In genomic region chr2:64204006-64204632, GRCh38 we compare ENCODE assay signal across 8 cellular contexts. TPM values are rescaled to one million over a fixed set of nuclear protein-coding genes. Genes with fewer than 3 reads are reported as not detected.
A peak's percentile ranks its signal among the peaks of the same experiment; 100 is the strongest.
DNase-seq lines count a peak whose midpoint lies in the region; ATAC-seq and TF ChIP-seq lines count a peak whose summit lies in the region.

No MANE protein-coding gene starts in this region.

- H3K9me3 Mint-ChIP-seq in WTC11, result 0 out of 2 replicates have a peak, but pooled peaks cover 4% of the 10 kb centered on the region

- 20% methylated on average over 6 of the region's 12 CpGs for WGBS in suprapubic skin

- H3K27ac ChIP-seq in suprapubic skin, result peak overlapping the region; percentile 88

- POLR2A ChIA-PET in WTC11 (lab: Charles Lee), result interaction anchor here (0.6 kb wide), 1 partner anchor 660 kb away, joined by 3 read pairs; no protein-coding TSS in a partner anchor

- H3K9me3 ChIP-seq in suprapubic skin, result no peaks in the 10 kb centered on the region

- peak overlapping the region; percentile 39 for H3K27ac Mint-ChIP-seq in WTC11

- peaks cover 41% of the 10 kb centered on the region for H3K4me1 ChIP-seq in suprapubic skin

- DNase-seq in Ammon's horn (ENCODE audit: low spot score) (peak; percentile 54), WTC11 (ENCODE audit: low spot score) (no peak), mucosa of gallbladder (ENCODE audit: low spot score) (peak; percentile 18), suprapubic skin (ENCODE audit: low spot score in 2 of 2) (peak; percentile 67 to 81), islet precursor cell (no peak)
- peak; percentile 27 for DNase-seq in effector CD4-positive, alpha-beta T cell

- no peaks in the 10 kb centered on the region for H3K36me3 ChIP-seq in suprapubic skin

- no peak for TF ChIP-seq EP300 in suprapubic skin (IDR thresholded peaks at IDR 0.05)

- H3K27me3 ChIP-seq in suprapubic skin, result no peaks in the 10 kb centered on the region

- CTCF ChIA-PET in WTC11 (lab: Charles Lee), result interaction anchor here (1.3 to 1.5 kb wide), 2 partner anchors 15 to 284 kb away, joined by 3 to 4 read pairs; no protein-coding TSS in a partner anchor

- H3K4me3 Mint-ChIP-seq in WTC11, result no peak overlapping the region

- peak; percentile 63 for TF ChIP-seq POLR2A in GM19193 (IDR thresholded peaks at IDR 0.05; ENCODE audit: extremely low read depth, insufficient read depth, insufficient read length)
- TF ChIP-seq POLR2A in suprapubic skin (IDR thresholded peaks at IDR 0.05), result no peak

- ATAC-seq in HG03280 (IDR thresholded peaks at IDR 0.05; ENCODE audit: unreplicated experiment) (peak; percentile 53), WTC11 (peak; percentile 64)

- H3K36me3 Mint-ChIP-seq in WTC11, result no peaks in the 10 kb centered on the region

- peaks cover 27% of the 10 kb centered on the region for H3K4me1 Mint-ChIP-seq in WTC11

- peak overlapping the region; percentile 25 for H3K4me3 ChIP-seq in suprapubic skin

- TF ChIP-seq CTCF in WTC11 (IDR thresholded peaks at IDR 0.05) (no peak), suprapubic skin (IDR thresholded peaks at IDR 0.05) (no peak)

- no peaks in the 10 kb centered on the region for H3K27me3 Mint-ChIP-seq in WTC11 (ENCODE audit: low read depth)

TF ChIP-seq in WTC11, 78 proteins besides CTCF, POLR2A, EP300 and RAD21:
- no peak for TF ChIP-seq TCF7 (CRISPR knock-in tag; IDR thresholded peaks at IDR 0.05; ENCODE audit: low read depth)
- no peak for TF ChIP-seq ZNF219 (CRISPR knock-in tag; IDR thresholded peaks at IDR 0.05; ENCODE audit: borderline replicate concordance)
- TF ChIP-seq ELF4 (CRISPR knock-in tag; IDR thresholded peaks at IDR 0.05; ENCODE audit: low read depth), result no peak
- TF ChIP-seq NR3C1 (CRISPR knock-in tag; conservative IDR thresholded peaks at IDR 0.05; ENCODE audit: low read depth), result no peak
- TF ChIP-seq FOXK1 (CRISPR knock-in tag; IDR thresholded peaks at IDR 0.05), result no peak
- no peak for TF ChIP-seq E2F4 (CRISPR knock-in tag; IDR thresholded peaks at IDR 0.05; ENCODE audit: borderline replicate concordance, low read depth)
- no peak for TF ChIP-seq IRF1 (CRISPR knock-in tag; IDR thresholded peaks at IDR 0.05)
- TF ChIP-seq CREM (CRISPR knock-in tag; IDR thresholded peaks at IDR 0.05), result no peak
- no peak for TF ChIP-seq ZNF121 (CRISPR knock-in tag; IDR thresholded peaks at IDR 0.05)
- no peak for TF ChIP-seq ZNF532 (CRISPR knock-in tag; IDR thresholded peaks at IDR 0.05; ENCODE audit: borderline replicate concordance)
- TF ChIP-seq NFYB (CRISPR knock-in tag; conservative IDR thresholded peaks at IDR 0.05; ENCODE audit: low read depth), result no peak
- TF ChIP-seq ZNF423 (CRISPR knock-in tag; IDR thresholded peaks at IDR 0.05), result no peak
- TF ChIP-seq AFF4 (CRISPR knock-in tag; IDR thresholded peaks at IDR 0.05; ENCODE audit: borderline replicate concordance), result no peak

RNA-seq across cellular contexts. Expression of gene PELI1, which starts 59.9 kb away (rescaled TPM):
- 43.0 to 53.5 TPM (median 47.3 TPM) in 3 replicates for total RNA-seq in WTC11 (2021)
- 53.5 TPM for total RNA-seq in mucosa of gallbladder
- total RNA-seq in suprapubic skin, result 10 to 100 TPM; 50.6 to 72.3 (median 59.7) TPM

Comparison
In these comparisons a context has a peak if more than half of its experiments do, and no peak if none do; other contexts are left out.
1. DNase-seq: peak in Ammon's horn (single experiment), effector CD4-positive, alpha-beta T cell (single experiment), mucosa of gallbladder (single experiment) and suprapubic skin (2 of 2); none in WTC11 (single experiment) and islet precursor cell (single experiment).